In the genomic region with DNA sequence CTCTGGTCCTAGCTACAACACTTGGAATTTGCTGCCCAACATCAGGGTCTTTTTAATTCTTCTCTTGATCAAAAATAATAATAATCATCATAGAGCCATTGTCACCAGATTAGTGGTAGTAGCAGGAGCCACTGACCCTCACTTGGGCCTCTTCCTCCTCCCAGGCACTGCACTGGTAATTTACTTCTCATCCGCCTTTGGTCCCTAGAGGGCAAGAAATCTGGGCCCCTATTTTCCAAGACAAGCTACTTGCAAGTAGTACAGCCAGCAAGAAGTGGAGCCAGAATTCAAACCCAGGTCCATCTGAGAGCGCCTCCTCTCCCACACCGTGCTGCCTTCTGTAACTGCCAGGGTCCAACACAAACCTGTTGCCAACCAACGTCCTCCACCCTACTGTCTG, we compare ENCODE assay signal across 24 cellular contexts.
"Had no signal": no experiment of that assay in that cellular context is flagged by ENCODE, and none has a peak within 500 bp of the region (broad histone marks: within the 10 kb centered on the region; RNA-seq: fewer than 3 reads in every experiment).

No MANE protein-coding gene starts in this region.

- H3K27me3 ChIP-seq: brain microvascular endothelial cell, ovary, upper lobe of left lung, vagina had no signal

- H3K27me3 Mint-ChIP-seq: activated naive CD8-positive, alpha-beta T cell; natural killer cell treated with Interleukin-12 subunit alpha and Interleukin-12 subunit beta and Interleukin-15 and Interleukin-18, amount 100 ng/mL, for 72 hours; progenitor cell of endocrine pancreas; stimulated activated naive CD8-positive, alpha-beta T cell treated with anti-CD3 and anti-CD28 coated beads, Interleukin-15, Interleukin-2, amounts not matched to agents 100 ng/mL and 50 ng/mL, for 24 hours had no signal

- H3K4me3 Mint-ChIP-seq: activated naive CD8-positive, alpha-beta T cell; activated T-cell treated with anti-CD3 and anti-CD28 coated beads, Interleukin-2, amount 50 U/mL, for 72 hours; natural killer cell treated with Interleukin-12 subunit alpha and Interleukin-12 subunit beta and Interleukin-15 and Interleukin-18, amount 100 ng/mL, for 72 hours; stimulated activated effector memory CD8-positive, alpha-beta T cell treated with anti-CD3 and anti-CD28 coated beads, Interleukin-12 subunit alpha, Interleukin-12 subunit beta, amount 100 ng/mL, for 72 hours; stimulated activated naive CD8-positive, alpha-beta T cell treated with anti-CD3 and anti-CD28 coated beads, Interleukin-15, Interleukin-2, amounts not matched to agents 100 ng/mL and 50 ng/mL, for 24 hours had no signal

- H3K27ac Mint-ChIP-seq: activated naive CD8-positive, alpha-beta T cell; activated T-cell treated with anti-CD3 and anti-CD28 coated beads, Interleukin-2, amount 50 U/mL, for 72 hours; natural killer cell treated with Interleukin-12 subunit alpha and Interleukin-12 subunit beta and Interleukin-15 and Interleukin-18, amount 100 ng/mL, for 72 hours; stimulated activated effector memory CD8-positive, alpha-beta T cell treated with anti-CD3 and anti-CD28 coated beads, Interleukin-12 subunit alpha, Interleukin-12 subunit beta, amount 100 ng/mL, for 72 hours; stimulated activated naive CD8-positive, alpha-beta T cell treated with anti-CD3 and anti-CD28 coated beads, Interleukin-15, Interleukin-2, amounts not matched to agents 100 ng/mL and 50 ng/mL, for 24 hours had no signal

- H3K9me3 Mint-ChIP-seq: activated T-cell treated with anti-CD3 and anti-CD28 coated beads, Interleukin-2, amount 50 U/mL, for 72 hours; natural killer cell treated with Interleukin-12 subunit alpha and Interleukin-12 subunit beta and Interleukin-15 and Interleukin-18, amount 100 ng/mL, for 72 hours; stimulated activated effector memory CD8-positive, alpha-beta T cell treated with anti-CD3 and anti-CD28 coated beads, Interleukin-12 subunit alpha, Interleukin-12 subunit beta, amount 100 ng/mL, for 72 hours; stimulated activated naive CD8-positive, alpha-beta T cell treated with anti-CD3 and anti-CD28 coated beads, Interleukin-15, Interleukin-2, amounts not matched to agents 100 ng/mL and 50 ng/mL, for 24 hours had no signal

- DNase-seq: activated CD4-positive, alpha-beta T cell treated with anti-CD3 and anti-CD28 coated beads for 4 hours; activated CD4-positive, alpha-beta T cell treated with anti-CD3 and anti-CD28 coated beads, Interleukin-2, amount 50 U/mL, for 4 hours; activated naive CD4-positive, alpha-beta T cell; activated T-cell treated with anti-CD3 and anti-CD28 coated beads for 4 hours; activated T-cell treated with anti-CD3 and anti-CD28 coated beads, Interleukin-2, amount 50 U/mL, for 72 hours; brain microvascular endothelial cell; effector CD4-positive, alpha-beta T cell; kidney glomerular epithelial cell; mucosa of descending colon; ovary; retina; stimulated activated CD4-positive, alpha-beta T cell treated with anti-CD3 and anti-CD28 coated beads, Interleukin-4, amount 100 ng/mL, for 24 hours; upper lobe of left lung had no signal

- H3K36me3 Mint-ChIP-seq: activated naive CD8-positive, alpha-beta T cell; natural killer cell treated with Interleukin-12 subunit alpha and Interleukin-12 subunit beta and Interleukin-15 and Interleukin-18, amount 100 ng/mL, for 72 hours had no signal

- H3K9me3 ChIP-seq: mucosa of descending colon, ovary, upper lobe of left lung, vagina had no signal

- ATAC-seq: activated T-cell treated with anti-CD3 and anti-CD28 coated beads, Interleukin-2, amount 50 U/mL, for 72 hours; left lobe of liver; mucosa of descending colon; natural killer cell treated with Interleukin-12 subunit alpha and Interleukin-12 subunit beta and Interleukin-15 and Interleukin-18, amount 100 ng/mL, for 72 hours; sciatic nerve; stimulated activated effector memory CD8-positive, alpha-beta T cell treated with anti-CD3 and anti-CD28 coated beads, Interleukin-12 subunit alpha, Interleukin-12 subunit beta, amount 100 ng/mL, for 72 hours had no signal

- H3K27ac ChIP-seq: brain microvascular endothelial cell, epithelial cell of prostate, ovary, skin epidermis, vagina had no signal

- H3K4me3 ChIP-seq: lung, mucosa of descending colon, ovary, skin epidermis, upper lobe of left lung, vagina had no signal

- H3K36me3 ChIP-seq: brain microvascular endothelial cell, ovary, upper lobe of left lung, vagina had no signal
